In the genomic region with DNA sequence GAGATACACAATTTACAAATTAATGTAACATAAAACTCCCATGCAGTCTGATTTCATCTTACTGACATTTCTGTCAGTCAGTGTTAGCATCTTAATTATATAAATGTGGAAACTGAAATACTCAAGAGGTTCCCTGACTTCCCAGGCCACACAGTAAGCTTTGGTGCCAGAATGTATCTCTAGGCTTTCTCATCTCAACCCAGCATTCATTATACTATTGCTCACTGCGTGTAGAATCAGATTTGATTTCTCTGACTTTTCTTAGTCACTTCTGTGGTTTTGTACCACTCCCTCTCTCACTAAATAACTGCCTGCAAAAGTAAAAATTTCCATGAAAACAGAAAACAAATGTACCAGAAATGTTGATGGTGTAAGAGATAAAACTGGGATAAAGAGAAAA, we compare ENCODE assay signal across 15 cellular contexts. TPM values are rescaled to one million over a fixed set of nuclear protein-coding genes. Genes with fewer than 3 reads are reported as not detected.
A peak's percentile ranks its signal among the peaks of the same experiment; 100 is the strongest.
DNase-seq lines count a peak whose midpoint lies in the region; ATAC-seq and TF ChIP-seq lines count a peak whose summit lies in the region.
"Had no signal": no experiment of that assay in that cellular context is flagged by ENCODE, and none has a peak within 500 bp of the region (broad histone marks: within the 10 kb centered on the region; RNA-seq: fewer than 3 reads in every experiment).

No MANE protein-coding gene starts in this region.

- H2AFZ ChIP-seq in smooth muscle cell (ENCODE audit: low read depth), result peak overlapping the region; percentile 3
- H2AFZ ChIP-seq in GM23338, result no peak overlapping the region

- DNase-seq in T-helper 1 cell (no peak), fibroblast of mammary gland (ENCODE audit: low read depth) (peak; percentile 87), smooth muscle cell (lab: John Stamatoyannopoulos, UW; ENCODE audit: unreplicated experiment) (no peak), ACHN (no peak), left ventricle myocardium superior (no peak), GM23338 (ENCODE audit: low spot score) (no peak)
- DNase-seq: activated CD4-positive, alpha-beta T cell treated with anti-CD3 and anti-CD28 coated beads, Interleukin-2, amount 50 U/mL, for 1 hour; activated naive CD4-positive, alpha-beta T cell treated with anti-CD3 and anti-CD28 coated beads, Interleukin-2, amount 10 ng/mL, durations not matched to agents 7 days and 5 days; hypothalamus; NCI-H187; testis had no signal

- H4K20me1 ChIP-seq in smooth muscle cell (ENCODE audit: low read depth) (no peaks in the 10 kb centered on the region), GM23338 (replicated peaks; ENCODE audit: insufficient read depth) (no peaks in the 10 kb centered on the region)

- peak; percentile 81 for ATAC-seq in SK-N-SH treated with all-trans-retinoic acid at 6 μM for 48 hours
- ATAC-seq in left ventricle myocardium superior, result no peak
- ATAC-seq in GM23338, result no peak

- no peaks in the 10 kb centered on the region for H3K9me3 Mint-ChIP-seq in T-helper 1 cell treated with Interleukin-12 subunit alpha and Interleukin-12 subunit beta and Interleukin-4 antibody, amounts not matched to agents 30 μg/mL and 1 μg/mL, for 36 hours
- no peaks in the 10 kb centered on the region for H3K9me3 Mint-ChIP-seq in GM23338
- H3K9me3 Mint-ChIP-seq: activated naive CD4-positive, alpha-beta T cell treated with anti-CD3 and anti-CD28 coated beads, Interleukin-2, amount 10 ng/mL, durations not matched to agents 7 days and 5 days; memory B cell had no signal

- peak overlapping the region; percentile 43 for H3K4me3 Mint-ChIP-seq in T-helper 1 cell treated with Interleukin-12 subunit alpha and Interleukin-12 subunit beta and Interleukin-4 antibody, amounts not matched to agents 30 μg/mL and 1 μg/mL, for 36 hours
- no peak overlapping the region for H3K4me3 Mint-ChIP-seq in GM23338
- H3K4me3 Mint-ChIP-seq: activated naive CD4-positive, alpha-beta T cell treated with anti-CD3 and anti-CD28 coated beads, Interleukin-2, amount 10 ng/mL, durations not matched to agents 7 days and 5 days; memory B cell had no signal

- peaks cover 58% of the 10 kb centered on the region for H3K27me3 Mint-ChIP-seq in T-helper 1 cell treated with Interleukin-12 subunit alpha and Interleukin-12 subunit beta and Interleukin-4 antibody, amounts not matched to agents 30 μg/mL and 1 μg/mL, for 36 hours (ENCODE audit: low read depth)
- no peaks in the 10 kb centered on the region for H3K27me3 Mint-ChIP-seq in GM23338 (ENCODE audit: insufficient read depth, low read depth, poor library complexity)
- H3K27me3 Mint-ChIP-seq: memory B cell had no signal

- H3F3A ChIP-seq in smooth muscle cell (ENCODE audit: low read depth), result peaks cover 7% of the 10 kb centered on the region
- no peaks in the 10 kb centered on the region for H3F3A ChIP-seq in GM23338 (replicated peaks; ENCODE audit: low read depth)

- H3K9me3 ChIP-seq in smooth muscle cell (replicated peaks; ENCODE audit: low read depth), result no peaks in the 10 kb centered on the region
- H3K9me3 ChIP-seq: HAP-1, testis had no signal

- no peaks in the 10 kb centered on the region for H3K36me3 ChIP-seq in smooth muscle cell (ENCODE audit: low read depth)
- no peaks in the 10 kb centered on the region for H3K36me3 ChIP-seq in GM23338 (ENCODE audit: insufficient read depth)
- H3K36me3 ChIP-seq: HAP-1 had no signal

- peak overlapping the region; percentile 14 for H3K9ac ChIP-seq in smooth muscle cell (ENCODE audit: low read depth)

- H3K27me3 ChIP-seq in smooth muscle cell (ENCODE audit: low read depth), result no peaks in the 10 kb centered on the region
- no peaks in the 10 kb centered on the region for H3K27me3 ChIP-seq in GM23338 (ENCODE audit: insufficient read depth)
- H3K27me3 ChIP-seq: testis had no signal

- no peaks in the 10 kb centered on the region for H3K9me2 ChIP-seq in GM23338 (ENCODE audit: insufficient read depth)

- no peak for TF ChIP-seq CTCF in fibroblast of mammary gland (conservative IDR thresholded peaks at IDR 0.05; ENCODE audit: control insufficient read depth, insufficient read depth, low read depth, low read length)
- TF ChIP-seq CTCF in smooth muscle cell (IDR thresholded peaks at IDR 0.05; ENCODE audit: borderline replicate concordance, insufficient read depth, poor library complexity, severe bottlenecking), result no peak
- TF ChIP-seq CTCF in GM23338 (conservative IDR thresholded peaks at IDR 0.05; ENCODE audit: low read depth in 2 of 2), result no peak

- WGBS in smooth muscle cell (ENCODE audit: low lambda C conversion rate), result 0% methylated on average over 1 of the region's 1 CpG

- H3K4me1 ChIP-seq in smooth muscle cell (ENCODE audit: low read depth) (peaks cover 6% of the 10 kb centered on the region), GM23338 (ENCODE audit: insufficient read depth) (no peaks in the 10 kb centered on the region)
- H3K4me1 ChIP-seq: HAP-1, testis had no signal

- no peak overlapping the region for H3K4me3 ChIP-seq in fibroblast of mammary gland (ENCODE audit: control insufficient read depth, low read depth, low read length)
- H3K4me3 ChIP-seq in smooth muscle cell, result no peak overlapping the region
- no peak overlapping the region for H3K4me3 ChIP-seq in GM23338
- H3K4me3 ChIP-seq: HAP-1, testis had no signal

- peaks cover 35% of the 10 kb centered on the region for H3K4me1 Mint-ChIP-seq in T-helper 1 cell treated with Interleukin-12 subunit alpha and Interleukin-12 subunit beta and Interleukin-4 antibody, amounts not matched to agents 30 μg/mL and 1 μg/mL, for 36 hours (ENCODE audit: low read depth)
- H3K4me1 Mint-ChIP-seq in GM23338, result peaks cover 7% of the 10 kb centered on the region; the same call in 2 of the 3 replicates
- H3K4me1 Mint-ChIP-seq: memory B cell had no signal

- H3K79me2 ChIP-seq in smooth muscle cell (ENCODE audit: low read depth) (no peaks in the 10 kb centered on the region), GM23338 (replicated peaks; ENCODE audit: insufficient read depth) (no peaks in the 10 kb centered on the region)

- H3K36me3 Mint-ChIP-seq in T-helper 1 cell treated with Interleukin-12 subunit alpha and Interleukin-12 subunit beta and Interleukin-4 antibody, amounts not matched to agents 30 μg/mL and 1 μg/mL, for 36 hours (ENCODE audit: low read depth), result no peaks in the 10 kb centered on the region
- no peaks in the 10 kb centered on the region for H3K36me3 Mint-ChIP-seq in GM23338 (ENCODE audit: low read depth)
- H3K36me3 Mint-ChIP-seq: memory B cell had no signal

- H3K4me2 ChIP-seq in smooth muscle cell (peak overlapping the region; percentile 58), GM23338 (no peak overlapping the region)

- in situ Hi-C loops in ACHN (cut with HindIII; ENCODE audit: low pct_ligation_motif_present, low pct_unique_long_range_greater_than_20kb, low sequenced_read_pairs), result no loop called here

- peak overlapping the region; percentile 23 for H3K27ac Mint-ChIP-seq in T-helper 1 cell treated with Interleukin-12 subunit alpha and Interleukin-12 subunit beta and Interleukin-4 antibody, amounts not matched to agents 30 μg/mL and 1 μg/mL, for 36 hours
- no peak overlapping the region for H3K27ac Mint-ChIP-seq in GM23338
- H3K27ac Mint-ChIP-seq: activated naive CD4-positive, alpha-beta T cell treated with anti-CD3 and anti-CD28 coated beads, Interleukin-2, amount 10 ng/mL, durations not matched to agents 7 days and 5 days; memory B cell had no signal

- intact Hi-C loops in left ventricle myocardium superior (cut with micrococcal nuclease), result no loop called here

- H3K27ac ChIP-seq in smooth muscle cell (ENCODE audit: low read depth) (peak overlapping the region; percentile 84), GM23338 (ENCODE audit: low read depth) (no peak overlapping the region)
- H3K27ac ChIP-seq: testis had no signal

TF ChIP-seq in GM23338, 12 proteins besides CTCF, POLR2A, EP300 and RAD21:
- TF ChIP-seq JUNB (IDR thresholded peaks at IDR 0.05; ENCODE audit: unreplicated experiment) (no peak), CREB1 (CRISPR knock-in tag; IDR thresholded peaks at IDR 0.05; ENCODE audit: low read depth) (no peak), POLR2AphosphoS5 (IDR thresholded peaks at IDR 0.05; ENCODE audit: low read depth) (no peak)

RNA-seq across cellular contexts. Expression of a gene that starts 31.7 kb away (rescaled TPM):
- total RNA-seq in smooth muscle cell (184 and 192 TPM in 2 replicates), left ventricle myocardium superior (1.8 TPM)
- polyA plus RNA-seq in smooth muscle cell (116 and 157 TPM in 2 replicates), GM23338 (2016; fragmentation: Nextera tagmentation; extraction: Ambion mirVana) (0.09 and 0.29 TPM in 2 replicates)
- total RNA-seq in GM23338 (2014; rRNA removed; shearing (Covaris generic)), result 0.31 and 0.83 TPM in 2 replicates

RNA-seq across cellular contexts. Expression of a gene that starts 46.2 kb away (rescaled TPM):
- total RNA-seq in smooth muscle cell (23.7 and 38.5 TPM in 2 replicates), left ventricle myocardium superior (0.17 TPM)
- polyA plus RNA-seq in smooth muscle cell (31.7 and 32.7 TPM in 2 replicates), GM23338 (2016; fragmentation: Nextera tagmentation; extraction: Ambion mirVana) (not detected in 2 replicates)
- 0.14 TPM in 1 of 2 replicates, not detected in the other for total RNA-seq in GM23338 (2014; rRNA removed; shearing (Covaris generic))

RNA-seq across cellular contexts. Expression of a gene that starts 46.6 kb away (rescaled TPM):
- 66.3 and 69.4 TPM in 2 replicates for total RNA-seq in smooth muscle cell
- polyA plus RNA-seq in smooth muscle cell, result 77.5 and 146 TPM in 2 replicates
- total RNA-seq in left ventricle myocardium superior, result not detected
- total RNA-seq in GM23338 (2014; rRNA removed; shearing (Covaris generic)), result 0.87 and 4.0 TPM in 2 replicates
- polyA plus RNA-seq in GM23338 (2016; fragmentation: Nextera tagmentation; extraction: Ambion mirVana), result 1.2 and 2.7 TPM in 2 replicates

Comparison
In these comparisons a context has a peak if more than half of its experiments do, and no peak if none do; other contexts are left out.
1. RNA of a gene that starts 31.7 kb away (total RNA-seq): 184 to 192 TPM in smooth muscle cell; 1.8 TPM in left ventricle myocardium superior (single experiment) and 0.31 to 0.83 TPM in GM23338; every median in the first group is over 10 times any median in the second.
2. RNA of a gene that starts 46.2 kb away (total RNA-seq): 23.7 to 38.5 TPM in smooth muscle cell; 0.17 TPM in left ventricle myocardium superior (single experiment) and 0.14 TPM in GM23338; every median in the first group is over 10 times any median in the second.
3. RNA of a gene that starts 46.6 kb away (total RNA-seq): 66.3 to 69.4 TPM in smooth muscle cell; 0.87 to 4.0 TPM in GM23338 and not detected in left ventricle myocardium superior (single experiment); every median in the first group is over 10 times any median in the second.